19 cellular contexts compared by ENCODE assay signal in the genomic region with DNA sequence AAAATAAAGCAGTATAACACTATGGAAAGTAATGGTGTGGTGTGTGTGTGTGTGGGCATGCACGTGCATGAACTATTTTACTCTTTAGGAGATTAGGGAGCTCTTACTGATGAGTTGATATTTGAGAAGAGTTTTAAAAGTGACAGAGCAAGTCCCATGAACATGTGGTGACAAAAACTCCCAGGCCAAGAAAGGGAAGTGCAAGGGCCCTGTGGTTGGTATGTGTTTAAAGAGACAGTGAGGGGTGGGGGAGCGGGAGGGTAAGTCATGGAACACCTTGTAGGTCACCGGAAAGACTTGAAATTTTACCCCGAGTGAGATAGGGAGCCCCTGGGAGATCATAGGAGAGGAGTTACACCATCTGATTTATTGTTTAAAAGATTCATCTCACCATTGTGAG.
DNase-seq lines count a peak whose midpoint lies in the region; ATAC-seq, FAIRE-seq and TF ChIP-seq lines count a peak whose summit lies in the region.
"Had no signal": no experiment of that assay in that cellular context is flagged by ENCODE, and none has a peak within 500 bp of the region (broad histone marks: within the 10 kb centered on the region; RNA-seq: fewer than 3 reads in every experiment).

No MANE protein-coding gene starts in this region.

- no peak for DNase-seq in A549 (ENCODE audit: low read depth in 1 of 2, low spot score in 1 of 2)
- DNase-seq in GM12891 (ENCODE audit: insufficient read length, low spot score): no peak
- DNase-seq in NB4 (ENCODE audit: low read depth): peak; percentile 15
- no peak for DNase-seq in K562 (ENCODE audit: extremely low read depth in 1 of 4, low spot score in 3 of 4)
- no peak for DNase-seq in mesenchymal stem cell
- DNase-seq in stimulated activated naive CD4-positive, alpha-beta T cell (lab: John Stamatoyannopoulos, UW): no peak
- DNase-seq: 8988T; C1 segment of cervical spinal cord; Calu3; CD4-positive, alpha-beta memory T cell; COR-L47; DMS53; DMS79 treated with DMSO at 0.1 percent for 48 hours; GF-D8; H9 had no signal

- no peak for TF ChIP-seq POLR2A in A549 (IDR thresholded peaks at IDR 0.05; ENCODE audit: low read length)
- no peak for TF ChIP-seq POLR2A in GM12891 (IDR thresholded peaks at IDR 0.05; ENCODE audit: low read depth, low read length)
- TF ChIP-seq POLR2A in NB4 (IDR thresholded peaks at IDR 0.05; ENCODE audit: extremely low read depth, insufficient read length): no peak
- TF ChIP-seq POLR2A in K562 (conservative IDR thresholded peaks at IDR 0.05): no peak

- H3K14ac ChIP-seq in mesenchymal stem cell (ENCODE audit: low read length in 2 of 2): no peak overlapping the region

- H3K4me1 ChIP-seq in A549 (no peaks in the 10 kb centered on the region), K562 (replicated peaks in 1 of 2; ENCODE audit: control insufficient read depth in 2 of 2, insufficient read depth in 2 of 2, low read length in 2 of 2) (no peaks in the 10 kb centered on the region), mesenchymal stem cell (ENCODE audit: control insufficient read depth, insufficient read depth, low read depth, low read length) (no peaks in the 10 kb centered on the region)

- H3K23ac ChIP-seq in mesenchymal stem cell (ENCODE audit: low read length in 2 of 2): no peak overlapping the region

- H3K9me3 ChIP-seq in A549 (no peaks in the 10 kb centered on the region), K562 (replicated peaks; ENCODE audit: control insufficient read depth, insufficient read depth, low read depth, low read length) (no peaks in the 10 kb centered on the region), mesenchymal stem cell (ENCODE audit: control insufficient read depth, low read length) (no peaks in the 10 kb centered on the region)

- intact Hi-C loops in K562 (cut with micrococcal nuclease): no loop called here

- H2BK15ac ChIP-seq in mesenchymal stem cell (ENCODE audit: low read depth, poor library complexity, severe bottlenecking): no peak overlapping the region

- no peak overlapping the region for H3K4ac ChIP-seq in mesenchymal stem cell (ENCODE audit: low read depth in 1 of 2, low read length in 2 of 2)

- CTCF ChIA-PET in A549 (lab: Yijun Ruan, JAX): interaction anchor here (0.8 to 1.7 kb wide), 4 partner anchors 9 to 44 kb away, joined by 3 to 5 read pairs (median 3); no protein-coding TSS in a partner anchor
- CTCF ChIA-PET in K562 (lab: Yijun Ruan, JAX; ENCODE audit: low intra/inter-chr PET ratio): no interaction called here

- H3K79me2 ChIP-seq in K562 (ENCODE audit: control insufficient read depth, insufficient read depth, low read length): no peaks in the 10 kb centered on the region

- no peak for TF ChIP-seq EP300 in A549 (IDR thresholded peaks at IDR 0.05)
- no peak for TF ChIP-seq EP300 in K562 (IDR thresholded peaks at IDR 0.05; ENCODE audit: low read length)

- no peak overlapping the region for H2BK12ac ChIP-seq in mesenchymal stem cell (ENCODE audit: low read length in 2 of 2)

- no peak overlapping the region for H3K18ac ChIP-seq in mesenchymal stem cell (ENCODE audit: low read depth in 1 of 2, low read length in 2 of 2)

- TF ChIP-seq RAD21 in A549 (conservative IDR thresholded peaks at IDR 0.05 in 1 of 2, IDR thresholded peaks at IDR 0.05 in 1 of 2): no peak
- TF ChIP-seq RAD21 in K562 (CRISPR knock-in tag; conservative IDR thresholded peaks at IDR 0.05 in 1 of 2, IDR thresholded peaks at IDR 0.05 in 1 of 2): no peak

- no peak overlapping the region for H2BK5ac ChIP-seq in mesenchymal stem cell (ENCODE audit: low read depth, low read length, poor library complexity, severe bottlenecking)

- no peaks in the 10 kb centered on the region for H3K9me1 ChIP-seq in K562 (ENCODE audit: control insufficient read depth, insufficient read depth, low read length)

- no peak overlapping the region for H2BK120ac ChIP-seq in mesenchymal stem cell (ENCODE audit: low read depth, low read length)

- no peak overlapping the region for H2AFZ ChIP-seq in K562 (ENCODE audit: low read depth, low read length)
- H2AFZ ChIP-seq in mesenchymal stem cell (ENCODE audit: low read depth, low read length): no peak overlapping the region
- H2AFZ ChIP-seq: GM23338 had no signal

- H3K27ac ChIP-seq in A549 (no peak overlapping the region), K562 (ENCODE audit: extremely low read depth, low read depth, low read length) (no peak overlapping the region), mesenchymal stem cell (ENCODE audit: low read length, poor library complexity, severe bottlenecking) (no peak overlapping the region)

- H4K91ac ChIP-seq in mesenchymal stem cell (ENCODE audit: low read length): no peak overlapping the region

- no peak overlapping the region for H3K4me3 ChIP-seq in A549
- no peak overlapping the region for H3K4me3 ChIP-seq in NB4 (ENCODE audit: low read depth, low read length)
- H3K4me3 ChIP-seq in K562: no peak overlapping the region
- no peak overlapping the region for H3K4me3 ChIP-seq in mesenchymal stem cell (ENCODE audit: insufficient read depth in 1 of 2, low read depth in 1 of 2, low read length in 2 of 2)
- H3K4me3 ChIP-seq: GM23338 had no signal

- in situ Hi-C loops in K562 (cut with MboI): no loop called here

- 71% methylated on average over 4 of the region's 4 CpGs for WGBS in A549 (ENCODE audit: missing lambda C conversion rate)
- WGBS in K562 (ENCODE audit: insufficient coverage, low coverage, missing lambda C conversion rate): 0% methylated on average over 4 of the region's 4 CpGs
- WGBS in mesenchymal stem cell: 70% methylated on average over 3 of the region's 4 CpGs

- POLR2A ChIA-PET in A549 (lab: Yijun Ruan, JAX) (no interaction called here), K562 (lab: Yijun Ruan, JAX) (interaction anchor here (0.6 to 0.7 kb wide), 2 partner anchors 10 to 512 kb away, joined by 3 read pairs; no protein-coding TSS in a partner anchor)

- no peak overlapping the region for H2AK5ac ChIP-seq in mesenchymal stem cell (ENCODE audit: low read length, severe bottlenecking)

- H3K9ac ChIP-seq in K562 (ENCODE audit: insufficient read depth in 1 of 2, low read depth in 2 of 2, low read length in 2 of 2) (no peak overlapping the region), mesenchymal stem cell (ENCODE audit: low read length) (no peak overlapping the region)

- H3K27me3 ChIP-seq in K562 (ENCODE audit: control insufficient read depth in 2 of 2, insufficient read depth in 2 of 2, low read length in 2 of 2) (peaks cover 7 to 30% of the 10 kb centered on the region in 2 experiments; a peak in 4 of 5 replicates), mesenchymal stem cell (ENCODE audit: control insufficient read depth in 1 of 2, insufficient read depth in 1 of 2, low read length in 2 of 2) (peaks cover 6 to 8% of the 10 kb centered on the region in 2 experiments)

- no peak for ATAC-seq in A549
- no peak for ATAC-seq in K562
- ATAC-seq in HG03378 (IDR thresholded peaks at IDR 0.05; ENCODE audit: unreplicated experiment): no peak
- ATAC-seq: GM23338, HCT116 had no signal

- TF ChIP-seq CTCF in A549 (IDR thresholded peaks at IDR 0.05): no peak
- no peak for TF ChIP-seq CTCF in NB4 (IDR thresholded peaks at IDR 0.05; ENCODE audit: low read depth, low read length)
- TF ChIP-seq CTCF in K562 (IDR thresholded peaks at IDR 0.05 in 2 of 3, conservative IDR thresholded peaks at IDR 0.05 in 1 of 3; ENCODE audit: insufficient read depth in 2 of 3, low read depth in 1 of 3, low read length in 3 of 3): no peak

- BruUV-seq in K562 (replicated peaks; lab: Mats Ljungman, UMichigan): no TSS peak

- no peak overlapping the region for H4K8ac ChIP-seq in mesenchymal stem cell (ENCODE audit: low read length)

- FAIRE-seq in A549 (lab: Jason Lieb, UNC): peak; percentile 80
- no peak for FAIRE-seq in GM12891 (lab: Jason Lieb, UNC)
- FAIRE-seq in K562 (lab: Jason Lieb, UNC): no peak
- FAIRE-seq: GM18507 had no signal

- H4K20me1 ChIP-seq in K562 (replicated peaks; ENCODE audit: control insufficient read depth, insufficient read depth, low read length): no peaks in the 10 kb centered on the region

- H3K4me2 ChIP-seq in A549 (no peak overlapping the region), K562 (ENCODE audit: insufficient read depth, low read length) (no peak overlapping the region), mesenchymal stem cell (ENCODE audit: low read length, poor library complexity, severe bottlenecking) (no peak overlapping the region)
- H3K4me2 ChIP-seq: GM23338 had no signal

- no peaks in the 10 kb centered on the region for H3K79me1 ChIP-seq in mesenchymal stem cell (replicated peaks; ENCODE audit: low read length, poor library complexity, severe bottlenecking)

- H3K36me3 ChIP-seq in K562 (ENCODE audit: control insufficient read depth, insufficient read depth, low read length) (no peaks in the 10 kb centered on the region), mesenchymal stem cell (ENCODE audit: control insufficient read depth in 1 of 2, insufficient read depth in 2 of 2, low read depth in 1 of 2, low read length in 2 of 2) (no peaks in the 10 kb centered on the region)

TF ChIP-seq in A549, 52 proteins besides CTCF, POLR2A, EP300 and RAD21 (continues in another document):
- TF ChIP-seq ZC3H11A (IDR thresholded peaks at IDR 0.05) (no peak), HOXB13 (CRISPR knock-in tag; IDR thresholded peaks at IDR 0.05; ENCODE audit: low read depth) (no peak), NPAS2 (CRISPR knock-in tag; IDR thresholded peaks at IDR 0.05; ENCODE audit: borderline replicate concordance) (no peak), FOSB (CRISPR knock-in tag; IDR thresholded peaks at IDR 0.05) (no peak), FOSL2 (IDR thresholded peaks at IDR 0.05) (no peak), FOSL2 (CRISPR knock-in tag; IDR thresholded peaks at IDR 0.05) (no peak), CHD2 (IDR thresholded peaks at IDR 0.05; ENCODE audit: low read length, partially characterized antibody) (no peak)

TF ChIP-seq in GM12891, 5 proteins besides CTCF, POLR2A, EP300 and RAD21:
- no peak for TF ChIP-seq POLR2AphosphoS5 (IDR thresholded peaks at IDR 0.05; ENCODE audit: low read depth, low read length)
- peak; percentile 58 for TF ChIP-seq SPI1 (IDR thresholded peaks at IDR 0.05; ENCODE audit: low read depth, low read length)

TF ChIP-seq in K562, 482 proteins besides CTCF, POLR2A, EP300 and RAD21:
- TF ChIP-seq RBM25 (IDR thresholded peaks at IDR 0.05; ENCODE audit: low read depth, low read length, severe bottlenecking) (peak; percentile 55), SPI1 (IDR thresholded peaks at IDR 0.05; ENCODE audit: borderline replicate concordance, low read depth, low read length) (0 out of 2 replicates have a peak, but pooled peaks have one; percentile 39), MECOM (CRISPR knock-in tag; IDR thresholded peaks at IDR 0.05) (no peak)
TF ChIP-seq in K562: peak in this region for 2.
